In genomic region chr6:53915292-53915691, GRCh38 we compare ENCODE assay signal across 27 cellular contexts.
"Had no signal": no experiment of that assay in that cellular context is flagged by ENCODE, and none has a peak within 500 bp of the region (broad histone marks: within the 10 kb centered on the region; RNA-seq: fewer than 3 reads in every experiment).

No MANE protein-coding gene starts in this region.

- ATAC-seq: activated naive CD4-positive, alpha-beta T cell treated with anti-CD3 and anti-CD28 coated beads, Interleukin-2, amount 50 U/mL, for 72 hours; activated naive CD8-positive, alpha-beta T cell treated with anti-CD3 and anti-CD28 coated beads, Interleukin-2, amount 50 U/mL, for 24 hours; activated T-cell treated with anti-CD3 and anti-CD28 coated beads, Interleukin-2, amount 50 U/mL, for 4 hours; Panc1; Right ventricle myocardium inferior; T-cell had no signal

- H3K27ac ChIP-seq: cardiac muscle cell, SK-N-MC, VCaP had no signal

- H3K36me3 ChIP-seq: cardiac muscle cell had no signal

- H3K4me3 ChIP-seq: cardiac muscle cell, SK-N-MC had no signal

- H3K27me3 ChIP-seq: cardiac muscle cell had no signal

- DNase-seq: activated CD4-positive, alpha-beta memory T cell treated with anti-CD3 and anti-CD28 coated beads for 36 hours; activated CD4-positive, alpha-beta T cell treated with anti-CD3 and anti-CD28 coated beads, Interleukin-2, amount 10 ng/mL, durations not matched to agents 7 days and 5 days; activated CD4-positive, CD25-positive, alpha-beta regulatory T cell; activated CD8-positive, alpha-beta memory T cell treated with anti-CD3 and anti-CD28 coated beads for 24 hours; activated effector memory CD4-positive, alpha-beta T cell treated with anti-CD3 and anti-CD28 coated beads, Interleukin-2, amount 50 U/mL, for 16 hours; activated naive CD4-positive, alpha-beta T cell treated with Interleukin-2 at 50 U/mL for 16 hours; activated naive CD8-positive, alpha-beta T cell treated with anti-CD3 and anti-CD28 coated beads, Interleukin-2, amount 50 U/mL, for 24 hours; activated T-cell treated with anti-CD3 and anti-CD28 coated beads, Interleukin-2, amount 50 U/mL, for 4 hours; amygdala; Kasumi-1; NCI-H1105 treated with DMSO at 0.1 percent for 48 hours; NCI-H146; NCI-H187 treated with DMSO at 0.1 percent for 48 hours; NCI-H2081 treated with DMSO at 0.1 percent for 48 hours; NCI-H2227 treated with DMSO at 0.1 percent for 48 hours; NCI-H526; NK-92 treated with Interleukin-12 subunit alpha and Interleukin-12 subunit beta, amount 100 ng/mL, for 24 hours; OCI-M1; RPMI8226; T-cell had no signal

- FAIRE-seq: astrocyte had no signal
